8 cellular contexts compared by ENCODE assay signal in the genomic region with DNA sequence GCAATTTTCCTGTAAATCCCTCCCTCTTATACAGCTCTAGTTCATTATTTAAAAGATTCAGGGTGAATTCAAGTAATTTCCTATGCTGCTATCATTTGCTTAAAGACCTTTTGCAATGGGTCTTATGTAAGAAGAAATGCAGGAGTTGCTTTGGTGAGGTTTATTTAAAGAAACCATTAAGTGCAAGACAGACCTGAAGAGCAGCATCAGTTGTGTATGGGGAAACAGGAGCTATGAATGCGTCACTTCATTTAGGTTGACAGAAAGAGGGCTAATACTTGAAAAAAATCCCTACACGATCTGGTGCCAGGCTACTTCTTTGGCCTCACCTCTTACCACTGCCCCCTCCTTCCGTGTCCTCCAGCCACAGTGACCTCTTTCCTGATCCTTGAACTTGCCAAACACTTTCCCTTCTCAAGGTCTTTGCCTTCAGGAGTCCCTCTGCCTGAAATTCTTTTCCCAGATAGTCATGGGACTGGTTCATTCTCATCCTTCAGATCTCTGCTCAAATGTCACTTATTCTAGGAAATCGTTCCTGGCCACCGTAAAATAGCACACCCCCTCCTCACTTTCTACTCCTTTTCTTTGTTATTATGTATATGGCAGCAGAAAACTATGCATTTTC. TPM values are rescaled to one million over a fixed set of nuclear protein-coding genes. Genes with fewer than 3 reads are reported as not detected.
A peak's percentile ranks its signal among the peaks of the same experiment; 100 is the strongest.
DNase-seq lines count a peak whose midpoint lies in the region; TF ChIP-seq lines count a peak whose summit lies in the region.

No MANE protein-coding gene starts in this region.

- no peak for TF ChIP-seq CTCF in fibroblast of villous mesenchyme (IDR thresholded peaks at IDR 0.05; ENCODE audit: insufficient read depth, low read depth, low read length)
- TF ChIP-seq CTCF in smooth muscle cell (IDR thresholded peaks at IDR 0.05; ENCODE audit: borderline replicate concordance, insufficient read depth, poor library complexity, severe bottlenecking), result no peak

- peak overlapping the region; percentile 95 for H3K27ac ChIP-seq in smooth muscle cell (ENCODE audit: low read depth)

- H3K9me3 ChIP-seq in smooth muscle cell (replicated peaks; ENCODE audit: low read depth), result no peaks in the 10 kb centered on the region

- H3K36me3 ChIP-seq in smooth muscle cell (ENCODE audit: low read depth), result no peaks in the 10 kb centered on the region

- WGBS in smooth muscle cell (ENCODE audit: low lambda C conversion rate), result 53% methylated on average over 5 of the region's 5 CpGs

- H3K4me3 ChIP-seq in fibroblast of villous mesenchyme (ENCODE audit: low read depth, low read length) (peak overlapping the region; percentile 79), smooth muscle cell (peak overlapping the region; percentile 69)

- H2AFZ ChIP-seq in smooth muscle cell (ENCODE audit: low read depth), result peak overlapping the region; percentile 90

- H3K27me3 ChIP-seq in smooth muscle cell (ENCODE audit: low read depth), result no peaks in the 10 kb centered on the region

- peak overlapping the region; percentile 84 for H3K4me2 ChIP-seq in smooth muscle cell

- H3K4me1 ChIP-seq in smooth muscle cell (ENCODE audit: low read depth), result peaks cover 22% of the 10 kb centered on the region

- peaks cover 14% of the 10 kb centered on the region for H4K20me1 ChIP-seq in smooth muscle cell (ENCODE audit: low read depth)

- peaks cover 17% of the 10 kb centered on the region for H3F3A ChIP-seq in smooth muscle cell (ENCODE audit: low read depth)

- peak overlapping the region; percentile 88 for H3K9ac ChIP-seq in smooth muscle cell (ENCODE audit: low read depth)

- peaks cover 17% of the 10 kb centered on the region for H3K79me2 ChIP-seq in smooth muscle cell (ENCODE audit: low read depth)

- DNase-seq in NCI-H146 (lab: John Stamatoyannopoulos, UW), result peak; percentile 18
- DNase-seq in NCI-H146 treated with DMSO at 0.1 percent for 48 hours (lab: John Stamatoyannopoulos, UW; ENCODE audit: unreplicated experiment), result no peak
- peak; percentile 55 for DNase-seq in SKM-1 treated with dmso at 0.1 percent for 144 hours (lab: John Stamatoyannopoulos, UW; ENCODE audit: unreplicated experiment)
- DNase-seq in fibroblast of villous mesenchyme (ENCODE audit: low read depth), result no peak
- DNase-seq in smooth muscle cell (lab: John Stamatoyannopoulos, UW; ENCODE audit: unreplicated experiment), result no peak
- no peak for DNase-seq in NCI-H2196 (lab: John Stamatoyannopoulos, UW; ENCODE audit: unreplicated experiment)
- DNase-seq in DMS79 (lab: John Stamatoyannopoulos, UW), result no peak
- DNase-seq in GM03348 (ENCODE audit: low spot score), result no peak

RNA-seq across cellular contexts. Expression of gene JAK2, which starts 1.4 kb away (rescaled TPM):
- total RNA-seq in fibroblast of villous mesenchyme, result 11.6 and 13.4 TPM in 2 replicates
- total RNA-seq in smooth muscle cell, result 12.0 and 15.6 TPM in 2 replicates
- polyA plus RNA-seq in smooth muscle cell, result 4.9 and 5.8 TPM in 2 replicates

Comparison
In these comparisons a context has a peak if more than half of its experiments do, and no peak if none do; other contexts are left out.
1. DNase-seq: peak in NCI-H146 (single experiment) and SKM-1 treated with dmso at 0.1 percent for 144 hours (single experiment); none in NCI-H146 treated with DMSO at 0.1 percent for 48 hours (single experiment), fibroblast of villous mesenchyme (single experiment), smooth muscle cell (single experiment), NCI-H2196 (single experiment), DMS79 (single experiment) and GM03348 (single experiment).